10 cellular contexts compared by ENCODE assay signal in genomic region chr2:62410926-62411456, GRCh38.
DNase-seq lines count a peak whose midpoint lies in the region; ATAC-seq, FAIRE-seq and TF ChIP-seq lines count a peak whose summit lies in the region.
"Had no signal": no experiment of that assay in that cellular context is flagged by ENCODE, and none has a peak within 500 bp of the region (broad histone marks: within the 10 kb centered on the region; RNA-seq: fewer than 3 reads in every experiment).

No MANE protein-coding gene starts in this region.

- peaks cover 3% of the 10 kb centered on the region for H3K27me3 ChIP-seq in astrocyte (ENCODE audit: insufficient read depth, low read length)
- no peaks in the 10 kb centered on the region for H3K27me3 ChIP-seq in right atrium auricular region
- no peaks in the 10 kb centered on the region for H3K27me3 ChIP-seq in skeletal muscle tissue (ENCODE audit: control insufficient read depth in 3 of 3, insufficient read depth in 3 of 3, low read length in 3 of 3)

- H3K9me3 Mint-ChIP-seq in astrocyte (ENCODE audit: unreplicated experiment) = peaks cover 2% of the 10 kb centered on the region
- no peaks in the 10 kb centered on the region for H3K9me3 Mint-ChIP-seq in stimulated activated effector memory CD8-positive, alpha-beta T cell treated with anti-CD3 and anti-CD28 coated beads, Interleukin-12 subunit alpha, Interleukin-12 subunit beta, amount 100 ng/mL, for 72 hours
- H3K9me3 Mint-ChIP-seq: CD4-positive, alpha-beta T cell had no signal

- no peak overlapping the region for H3K27ac Mint-ChIP-seq in astrocyte (ENCODE audit: unreplicated experiment)
- H3K27ac Mint-ChIP-seq in stimulated activated effector memory CD8-positive, alpha-beta T cell treated with anti-CD3 and anti-CD28 coated beads, Interleukin-12 subunit alpha, Interleukin-12 subunit beta, amount 100 ng/mL, for 72 hours = no peak overlapping the region
- H3K27ac Mint-ChIP-seq: CD4-positive, alpha-beta T cell had no signal

- H3K9me3 ChIP-seq in astrocyte (ENCODE audit: insufficient read depth, low read depth, low read length) (no peaks in the 10 kb centered on the region), right atrium auricular region (no peaks in the 10 kb centered on the region), skeletal muscle tissue (ENCODE audit: control insufficient read depth in 3 of 3, low read length in 3 of 3) (no peaks in the 10 kb centered on the region)

- H3K9ac ChIP-seq in astrocyte (ENCODE audit: low read length) (no peak overlapping the region), skeletal muscle tissue (ENCODE audit: low read depth in 1 of 3, low read length in 3 of 3) (peak overlapping the region in 2 of 3 donors; percentile 33 to 45)

- H3K4me3 ChIP-seq in astrocyte (ENCODE audit: insufficient read depth, low read depth, low read length) (no peak overlapping the region), right atrium auricular region (no peak overlapping the region), skeletal muscle tissue (ENCODE audit: low read length in 3 of 3) (peak overlapping the region in 1 of 3 donors; percentile 34)

- ATAC-seq in stimulated activated effector memory CD8-positive, alpha-beta T cell treated with anti-CD3 and anti-CD28 coated beads, Interleukin-12 subunit alpha, Interleukin-12 subunit beta, amount 100 ng/mL, for 72 hours = no peak
- ATAC-seq in HG03571 (IDR thresholded peaks at IDR 0.05; ENCODE audit: unreplicated experiment) = no peak

- no peaks in the 10 kb centered on the region for H4K20me1 ChIP-seq in astrocyte (ENCODE audit: insufficient read depth, low read length)

- DNase-seq in GM12892 (ENCODE audit: insufficient read length) (no peak), astrocyte (ENCODE audit: low read depth) (no peak), right atrium auricular region (ENCODE audit: low spot score) (no peak), RPMI8226 (no peak)
- no peak for DNase-seq in stimulated activated effector memory CD8-positive, alpha-beta T cell treated with anti-CD3 and anti-CD28 coated beads, Interleukin-12 subunit alpha, Interleukin-12 subunit beta, amount 100 ng/mL, for 72 hours (ENCODE audit: low spot score in 2 of 2)
- DNase-seq in activated CD4-positive, CD25-positive, alpha-beta regulatory T cell treated with anti-CD3 and anti-CD28 coated beads, Interleukin-2, amount 50 U/mL, for 72 hours = no peak
- DNase-seq: CD4-positive, alpha-beta T cell; SW 1271 had no signal

- no peak overlapping the region for H3K4me3 Mint-ChIP-seq in astrocyte (ENCODE audit: unreplicated experiment)
- H3K4me3 Mint-ChIP-seq in stimulated activated effector memory CD8-positive, alpha-beta T cell treated with anti-CD3 and anti-CD28 coated beads, Interleukin-12 subunit alpha, Interleukin-12 subunit beta, amount 100 ng/mL, for 72 hours = no peak overlapping the region
- H3K4me3 Mint-ChIP-seq: CD4-positive, alpha-beta T cell had no signal

- peaks cover 13% of the 10 kb centered on the region for H3K4me1 Mint-ChIP-seq in astrocyte (ENCODE audit: low read depth, unreplicated experiment)
- H3K4me1 Mint-ChIP-seq in stimulated activated effector memory CD8-positive, alpha-beta T cell treated with anti-CD3 and anti-CD28 coated beads, Interleukin-12 subunit alpha, Interleukin-12 subunit beta, amount 100 ng/mL, for 72 hours = peaks cover 11% of the 10 kb centered on the region

- peaks cover 11% of the 10 kb centered on the region for H3K27me3 Mint-ChIP-seq in astrocyte (ENCODE audit: low read depth, unreplicated experiment)
- H3K27me3 Mint-ChIP-seq: CD4-positive, alpha-beta T cell had no signal

- no peak for TF ChIP-seq POLR2A in GM12892 (IDR thresholded peaks at IDR 0.05; ENCODE audit: low read depth, low read length)

- no peaks in the 10 kb centered on the region for H3K36me3 ChIP-seq in astrocyte (ENCODE audit: insufficient read depth, low read length)
- no peaks in the 10 kb centered on the region for H3K36me3 ChIP-seq in right atrium auricular region
- no peaks in the 10 kb centered on the region for H3K36me3 ChIP-seq in skeletal muscle tissue (ENCODE audit: control insufficient read depth in 3 of 3, insufficient read depth in 3 of 3, low read length in 3 of 3)

- no peak for TF ChIP-seq CTCF in astrocyte (IDR thresholded peaks at IDR 0.05; ENCODE audit: insufficient read depth, low read depth, low read length)
- TF ChIP-seq CTCF in right atrium auricular region (IDR thresholded peaks at IDR 0.05) = no peak

- H3K27ac ChIP-seq in astrocyte (ENCODE audit: low read depth, low read length) = no peak overlapping the region
- peak overlapping the region; percentile 66 to 78 for H3K27ac ChIP-seq in right atrium auricular region
- H3K27ac ChIP-seq in skeletal muscle tissue (ENCODE audit: low read depth, low read length) = peak overlapping the region; percentile 66

- FAIRE-seq in GM12892 (lab: Jason Lieb, UNC) (peak; percentile 21), astrocyte (lab: Jason Lieb, UNC) (no peak)

- peak overlapping the region; percentile 77 for H3K4me2 ChIP-seq in astrocyte (ENCODE audit: low read length)

- no peaks in the 10 kb centered on the region for H3K79me2 ChIP-seq in astrocyte (ENCODE audit: insufficient read depth, low read length)

- H3K4me1 ChIP-seq in astrocyte (ENCODE audit: insufficient read depth, low read length) = peaks cover 12% of the 10 kb centered on the region
- peaks cover 0 to 35% of the 10 kb centered on the region in 2 donors for H3K4me1 ChIP-seq in right atrium auricular region
- H3K4me1 ChIP-seq in skeletal muscle tissue (ENCODE audit: control insufficient read depth in 3 of 3, insufficient read depth in 3 of 3, low read length in 3 of 3) = peaks cover 15 to 32% (median 22%) of the 10 kb centered on the region in 3 donors

- peak overlapping the region; percentile 45 for H2AFZ ChIP-seq in astrocyte (ENCODE audit: low read depth, low read length)

- peaks cover 3% of the 10 kb centered on the region for H3K36me3 Mint-ChIP-seq in astrocyte (ENCODE audit: low read depth, unreplicated experiment)
- H3K36me3 Mint-ChIP-seq in stimulated activated effector memory CD8-positive, alpha-beta T cell treated with anti-CD3 and anti-CD28 coated beads, Interleukin-12 subunit alpha, Interleukin-12 subunit beta, amount 100 ng/mL, for 72 hours = peaks cover 4% of the 10 kb centered on the region
